Comparison of ENCODE assay signal across 31 cellular contexts in the genomic region with DNA sequence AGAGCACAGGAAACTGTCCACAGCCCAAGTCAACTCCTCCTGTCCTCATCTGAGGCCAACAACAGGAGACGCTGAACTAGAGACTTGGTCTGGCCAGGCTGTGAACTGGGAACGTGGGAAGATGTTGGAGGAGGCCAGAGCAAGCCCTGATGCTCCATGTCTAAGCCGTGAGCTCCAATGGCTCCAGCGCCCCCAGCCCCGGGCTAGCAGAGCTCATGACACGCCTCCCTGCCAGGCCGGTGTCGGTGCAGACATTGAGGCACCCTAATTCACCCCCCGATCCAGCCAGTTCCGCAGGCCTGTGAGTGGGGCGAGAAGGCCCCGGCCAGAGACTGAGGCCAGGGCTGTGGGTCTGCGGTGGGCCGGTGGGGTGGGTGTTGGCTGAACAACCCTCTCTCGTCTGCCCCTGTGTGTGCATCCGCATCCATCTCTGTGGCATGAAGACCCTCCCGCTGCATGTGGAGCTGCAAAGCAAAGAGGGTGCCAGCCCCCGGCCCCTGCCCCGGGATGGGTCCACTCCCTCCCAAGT.
DNase-seq lines count a peak whose midpoint lies in the region; ATAC-seq, FAIRE-seq and TF ChIP-seq lines count a peak whose summit lies in the region.
"Had no signal": no experiment of that assay in that cellular context is flagged by ENCODE, and none has a peak within 500 bp of the region (broad histone marks: within the 10 kb centered on the region; RNA-seq: fewer than 3 reads in every experiment).

No MANE protein-coding gene starts in this region.

- ATAC-seq in thoracic aorta (ENCODE audit: insufficient number of reproducible peaks, low FRiP score, low read depth) (no peak), GM21526 (IDR thresholded peaks at IDR 0.05; ENCODE audit: low FRiP score, unreplicated experiment) (no peak), HG03280 (IDR thresholded peaks at IDR 0.05; ENCODE audit: unreplicated experiment) (no peak)
- ATAC-seq: A549; CD8-positive, alpha-beta T cell had no signal

- no peak for DNase-seq in bronchial epithelial cell (ENCODE audit: low read depth)
- no peak for DNase-seq in thoracic aorta (ENCODE audit: low spot score)
- no peak for DNase-seq in esophagus squamous epithelium (lab: John Stamatoyannopoulos, UW)
- DNase-seq: 8988T; ACHN; AML-193; BE2C; C1 segment of cervical spinal cord; Caco-2; Calu3; CD4-positive, alpha-beta memory T cell; CD4-positive, alpha-beta T cell; CD4-positive, CD25-positive, alpha-beta regulatory T cell; CD8-positive, alpha-beta memory T cell; CD8-positive, alpha-beta T cell; COR-L47; DMS 273 treated with DMSO at 0.1 percent for 48 hours; DMS153; DMS53; DND-41; EL had no signal

- CTCF ChIA-PET in HEK293 (lab: Yijun Ruan, JAX), result interaction anchor here (1.0 kb wide), 1 partner anchor 15 kb away, joined by 3 read pairs; no protein-coding TSS in a partner anchor

- H3K27ac ChIP-seq in HEK293 (ENCODE audit: extremely low read depth, low read depth, low read length) (no peak overlapping the region), thoracic aorta (peak overlapping the region; percentile 9 to 23), esophagus squamous epithelium (no peak overlapping the region)
- H3K27ac ChIP-seq: 22Rv1; A549; BLaER1; BLaER1 treated with 17β-estradiol and CSF1 and Interleukin-3, amounts not matched to agents 10 nM and 100 nM; C4-2B had no signal

- FAIRE-seq in bronchial epithelial cell (lab: Jason Lieb, UNC), result peak; percentile 72
- FAIRE-seq: A204.1, A549, D721Med had no signal

- H3K4me3 ChIP-seq in HEK293 (ENCODE audit: low read depth, low read length) (no peak overlapping the region), bronchial epithelial cell (ENCODE audit: low read depth, low read length) (no peak overlapping the region), thoracic aorta (no peak overlapping the region), esophagus squamous epithelium (no peak overlapping the region)
- H3K4me3 ChIP-seq: A549; BLaER1; BLaER1 treated with 17β-estradiol and CSF1 and Interleukin-3, amounts not matched to agents 10 nM and 100 nM had no signal

- intact Hi-C loops in esophagus squamous epithelium (cut with DNase I), result no loop called here

- TF ChIP-seq CTCF in HEK293 (tag by site-specific recombination; IDR thresholded peaks at IDR 0.05) (no peak), bronchial epithelial cell (IDR thresholded peaks at IDR 0.05; ENCODE audit: insufficient read depth, low read length, severe bottlenecking) (no peak), thoracic aorta (IDR thresholded peaks at IDR 0.05) (no peak), esophagus squamous epithelium (IDR thresholded peaks at IDR 0.05) (no peak)

- H3K9me3 ChIP-seq in HEK293 (ENCODE audit: control insufficient read depth, insufficient read depth, low read depth, low read length) (no peaks in the 10 kb centered on the region), thoracic aorta (no peaks in the 10 kb centered on the region), esophagus squamous epithelium (no peaks in the 10 kb centered on the region)
- H3K9me3 ChIP-seq: A549, BE2C had no signal

- H3K36me3 ChIP-seq in HEK293 (ENCODE audit: control insufficient read depth in 2 of 2, insufficient read depth in 1 of 2, low read length in 2 of 2) (no peaks in the 10 kb centered on the region), bronchial epithelial cell (ENCODE audit: control insufficient read depth, insufficient read depth, low read length) (no peaks in the 10 kb centered on the region), thoracic aorta (no peaks in the 10 kb centered on the region), esophagus squamous epithelium (no peaks in the 10 kb centered on the region)
- H3K36me3 ChIP-seq: BE2C, BLaER1 had no signal

- no peak for TF ChIP-seq POLR2A in esophagus squamous epithelium (IDR thresholded peaks at IDR 0.05)

- POLR2A ChIA-PET in HEK293 (lab: Yijun Ruan, JAX), result no interaction called here

- H3K4me1 ChIP-seq in HEK293 (ENCODE audit: control insufficient read depth, insufficient read depth, low read length), result no peaks in the 10 kb centered on the region
- peaks cover 0 to 54% of the 10 kb centered on the region in 2 donors for H3K4me1 ChIP-seq in thoracic aorta (ENCODE audit: control insufficient read depth in 1 of 2, low read depth in 2 of 2)
- no peaks in the 10 kb centered on the region for H3K4me1 ChIP-seq in esophagus squamous epithelium
- H3K4me1 ChIP-seq: A549, BE2C, Caco-2 had no signal

- H3K27me3 ChIP-seq in bronchial epithelial cell (ENCODE audit: control insufficient read depth, insufficient read depth, low read length) (peaks cover 6% of the 10 kb centered on the region), thoracic aorta (replicated peaks; ENCODE audit: insufficient read depth) (no peaks in the 10 kb centered on the region), esophagus squamous epithelium (no peaks in the 10 kb centered on the region)
- H3K27me3 ChIP-seq: BE2C; BLaER1; BLaER1 treated with 17β-estradiol and CSF1 and Interleukin-3, amounts not matched to agents 10 nM and 100 nM had no signal

- WGBS in esophagus squamous epithelium, 2 donors, result 80 to 83% methylated on average over 1 to 3 of the region's 19 CpGs

TF ChIP-seq in HEK293, 187 proteins besides CTCF, POLR2A, EP300 and RAD21:
- no peak for TF ChIP-seq ZBTB20 (tag by site-specific recombination; IDR thresholded peaks at IDR 0.05)
- 0 out of 2 replicates have a peak, but pooled peaks have one; percentile 21 for TF ChIP-seq ZBTB6 (tag by site-specific recombination; IDR thresholded peaks at IDR 0.05)

Comparison
In these comparisons a context has a peak if more than half of its experiments do, and no peak if none do; other contexts are left out.
1. H3K27ac ChIP-seq: peak in thoracic aorta (2 of 2); none in HEK293 (single experiment) and esophagus squamous epithelium (0 of 4).